In genomic region chr5:67347821-67348220, GRCh38 we compare ENCODE assay signal across 26 cellular contexts.
A peak's percentile ranks its signal among the peaks of the same experiment; 100 is the strongest.
DNase-seq lines count a peak whose midpoint lies in the region; ATAC-seq and TF ChIP-seq lines count a peak whose summit lies in the region.
"Had no signal": no experiment of that assay in that cellular context is flagged by ENCODE, and none has a peak within 500 bp of the region (broad histone marks: within the 10 kb centered on the region; RNA-seq: fewer than 3 reads in every experiment).

No MANE protein-coding gene starts in this region.

- no peak overlapping the region for H3K18ac ChIP-seq in H9 (ENCODE audit: insufficient read length, low read depth, low read length)

- H3K4me1 Mint-ChIP-seq in H9, result peaks cover 25 to 28% of the 10 kb centered on the region in 2 experiments
- peaks cover 29% of the 10 kb centered on the region for H3K4me1 Mint-ChIP-seq in WTC11

- H2AK5ac ChIP-seq in H9 (ENCODE audit: insufficient read length, low read length), result no peak overlapping the region

- H2AFZ ChIP-seq in H9 (ENCODE audit: low read length), result no peak overlapping the region

- DNase-seq in H9 (no peak), WTC11 (ENCODE audit: low spot score) (no peak), NOMO-1 (lab: John Stamatoyannopoulos, UW; ENCODE audit: unreplicated experiment in 2 of 2) (no peak), Kasumi-1 (lab: John Stamatoyannopoulos, UW) (no peak), MV-4-11 (lab: John Stamatoyannopoulos, UW) (no peak), NCI-H1436 treated with DMSO at 0.1 percent for 48 hours (lab: John Stamatoyannopoulos, UW) (no peak)
- DNase-seq: 8988T; ACHN; BE2C; C1 segment of cervical spinal cord; CD4-positive, alpha-beta memory T cell; CD4-positive, CD25-positive, alpha-beta regulatory T cell; CD8-positive, alpha-beta memory T cell; COR-L47; DMS 273 treated with DMSO at 0.1 percent for 48 hours; DMS153; DMS53; DMS79; DND-41; EL; GDM1 had no signal

- no peaks in the 10 kb centered on the region for H3K27me3 ChIP-seq in H9 (ENCODE audit: insufficient read depth, low read length)
- H3K27me3 ChIP-seq in HUES48 (ENCODE audit: control insufficient read depth, insufficient read depth, low read length), result no peaks in the 10 kb centered on the region
- no peaks in the 10 kb centered on the region for H3K27me3 ChIP-seq in iPS-20b (ENCODE audit: insufficient read depth, low read length)
- H3K27me3 ChIP-seq: BE2C, BLaER1 had no signal

- H3K9me3 Mint-ChIP-seq in H9 (peaks cover 14 to 22% of the 10 kb centered on the region in 2 experiments), WTC11 (peaks cover 30% of the 10 kb centered on the region)

- H3K4me3 Mint-ChIP-seq in H9 (no peak overlapping the region), WTC11 (no peak overlapping the region)
- H3K4me3 Mint-ChIP-seq: CD14-positive monocyte; CD4-positive, alpha-beta memory T cell; CD4-positive, CD25-positive, alpha-beta regulatory T cell; CD8-positive, alpha-beta memory T cell had no signal

- H3K23ac ChIP-seq in H9 (ENCODE audit: insufficient read length, low read depth, low read length), result no peak overlapping the region

- H3K9me3 ChIP-seq in H9 (ENCODE audit: control insufficient read depth, low read depth, low read length) (peaks cover 6% of the 10 kb centered on the region), HUES48 (ENCODE audit: control insufficient read depth, insufficient read depth, low read length) (0 out of 2 replicates have a peak, but pooled peaks cover 3% of the 10 kb centered on the region), iPS-20b (ENCODE audit: insufficient read depth, low read depth, low read length) (peaks cover 11% of the 10 kb centered on the region; the same call in 1 of the 2 replicates)
- H3K9me3 ChIP-seq: BE2C had no signal

- POLR2A ChIA-PET in WTC11 (lab: Charles Lee), result no interaction called here

- H3K4me2 ChIP-seq in H9 (ENCODE audit: insufficient read depth, insufficient read length, low read length), result peak overlapping the region; percentile 33
- H3K4me2 ChIP-seq: BLaER1 had no signal

- H3K36me3 ChIP-seq in HUES48 (ENCODE audit: control insufficient read depth, insufficient read depth, low read length) (no peaks in the 10 kb centered on the region), iPS-20b (ENCODE audit: insufficient read depth, low read depth, low read length) (no peaks in the 10 kb centered on the region)
- H3K36me3 ChIP-seq: BE2C, BLaER1 had no signal

- H3K79me1 ChIP-seq in H9 (ENCODE audit: insufficient read depth, low read depth, low read length, poor library complexity, severe bottlenecking), result no peaks in the 10 kb centered on the region

- H3K14ac ChIP-seq in H9 (ENCODE audit: insufficient read depth, low read length), result no peak overlapping the region

- H3K27ac ChIP-seq in H9 (ENCODE audit: insufficient read length, low read depth, low read length) (no peak overlapping the region), HUES48 (ENCODE audit: low read depth, low read length) (peak overlapping the region; percentile 41), iPS-20b (ENCODE audit: low read length) (no peak overlapping the region)
- H3K27ac ChIP-seq: BLaER1 had no signal

- H4K5ac ChIP-seq in H9 (ENCODE audit: insufficient read length, low read depth, low read length), result no peak overlapping the region

- no peak overlapping the region for H3K9ac ChIP-seq in H9 (ENCODE audit: extremely low read depth, insufficient read length, low read length)
- no peak overlapping the region for H3K9ac ChIP-seq in HUES48 (ENCODE audit: low read depth, low read length)
- no peak overlapping the region for H3K9ac ChIP-seq in iPS-20b (ENCODE audit: low read depth, low read length)
- H3K9ac ChIP-seq: BLaER1 had no signal

- no peak overlapping the region for H4K91ac ChIP-seq in H9 (ENCODE audit: insufficient read length, low read depth, low read length)

- H2BK12ac ChIP-seq in H9 (ENCODE audit: insufficient read length, low read depth, low read length), result no peak overlapping the region

- no peak overlapping the region for H2BK120ac ChIP-seq in H9 (ENCODE audit: low read depth, low read length, poor library complexity, severe bottlenecking)

- H3K23me2 ChIP-seq in H9 (ENCODE audit: insufficient read length, low read depth, low read length, poor library complexity, severe bottlenecking), result no peaks in the 10 kb centered on the region

- no peaks in the 10 kb centered on the region for H4K20me1 ChIP-seq in H9 (ENCODE audit: control insufficient read depth, insufficient read depth, insufficient read length)
- H4K20me1 ChIP-seq: BLaER1 had no signal

- H4K8ac ChIP-seq in H9 (replicated peaks; ENCODE audit: insufficient read length, low read depth, low read length), result no peak overlapping the region

- no peak overlapping the region for H2BK15ac ChIP-seq in H9 (ENCODE audit: low read depth, low read length)

- no peak overlapping the region for H3K56ac ChIP-seq in H9 (ENCODE audit: insufficient read length, low read depth, low read length)

- H3K27ac Mint-ChIP-seq in H9 (peak overlapping the region in 2 of 3 experiments; percentile 22 to 36; a peak in 1 of 7 replicates), WTC11 (0 out of 2 replicates have a peak overlapping the region, but pooled peaks have one; percentile 39)
- H3K27ac Mint-ChIP-seq: CD14-positive monocyte; CD4-positive, alpha-beta memory T cell; CD4-positive, CD25-positive, alpha-beta regulatory T cell; CD8-positive, alpha-beta memory T cell had no signal

- H3K36me3 Mint-ChIP-seq in H9 (ENCODE audit: insufficient read depth in 1 of 3, low read depth in 3 of 3) (peaks cover 2 to 26% (median 15%) of the 10 kb centered on the region in 3 experiments; a peak in 5 of 7 replicates), WTC11 (peaks cover 22% of the 10 kb centered on the region; the same call in 1 of the 2 replicates)
- H3K36me3 Mint-ChIP-seq: CD14-positive monocyte had no signal

- no peak for ATAC-seq in WTC11
- ATAC-seq: GM12878 had no signal

- H3K4ac ChIP-seq in H9 (ENCODE audit: low read depth, low read length), result no peak overlapping the region

- H3K4me1 ChIP-seq in H9 (ENCODE audit: insufficient read depth, low read length) (no peaks in the 10 kb centered on the region), HUES48 (ENCODE audit: control insufficient read depth, insufficient read depth, low read length) (peaks cover 21% of the 10 kb centered on the region), iPS-20b (ENCODE audit: insufficient read depth, low read length) (peaks cover 15% of the 10 kb centered on the region; the same call in 1 of the 2 replicates)
- H3K4me1 ChIP-seq: BLaER1 had no signal

- H2BK5ac ChIP-seq in H9 (ENCODE audit: insufficient read length, low read length), result no peak overlapping the region

- H3K79me2 ChIP-seq in H9 (ENCODE audit: insufficient read depth, low read length), result no peaks in the 10 kb centered on the region

- TF ChIP-seq CTCF in H9 (conservative IDR thresholded peaks at IDR 0.05) (no peak), WTC11 (IDR thresholded peaks at IDR 0.05) (no peak)

- H3K27me3 Mint-ChIP-seq in H9 (ENCODE audit: low read depth) (no peaks in the 10 kb centered on the region; the same call in 1 of the 2 replicates), WTC11 (ENCODE audit: low read depth) (no peaks in the 10 kb centered on the region)
- H3K27me3 Mint-ChIP-seq: CD4-positive, alpha-beta memory T cell had no signal

- CTCF ChIA-PET in WTC11 (lab: Charles Lee), result no interaction called here

- H2BK20ac ChIP-seq in H9 (ENCODE audit: low read depth, low read length, poor library complexity, severe bottlenecking), result no peak overlapping the region

- H3K4me3 ChIP-seq in HUES48 (ENCODE audit: low read depth, low read length) (no peak overlapping the region; the same call in 1 of the 2 replicates), iPS-20b (ENCODE audit: low read length) (peak overlapping the region; percentile 41; the same call in 1 of the 2 replicates)
- H3K4me3 ChIP-seq: BLaER1, GM12878 had no signal

- no peak overlapping the region for H3T11ph ChIP-seq in H9 (ENCODE audit: low read length)

TF ChIP-seq in WTC11, 78 proteins besides CTCF, POLR2A, EP300 and RAD21 (continues in another document):
- 0 out of 2 replicates have a peak, but pooled peaks have one; percentile 25 for TF ChIP-seq USF2 (CRISPR knock-in tag; IDR thresholded peaks at IDR 0.05)
- peak; percentile 19; the same call in 1 of the 2 replicates for TF ChIP-seq NFE2L1 (CRISPR knock-in tag; IDR thresholded peaks at IDR 0.05)
- TF ChIP-seq ARID4B (CRISPR knock-in tag; IDR thresholded peaks at IDR 0.05; ENCODE audit: borderline replicate concordance), result no peak
